Comparison of ENCODE assay signal across 19 cellular contexts in the genomic region with DNA sequence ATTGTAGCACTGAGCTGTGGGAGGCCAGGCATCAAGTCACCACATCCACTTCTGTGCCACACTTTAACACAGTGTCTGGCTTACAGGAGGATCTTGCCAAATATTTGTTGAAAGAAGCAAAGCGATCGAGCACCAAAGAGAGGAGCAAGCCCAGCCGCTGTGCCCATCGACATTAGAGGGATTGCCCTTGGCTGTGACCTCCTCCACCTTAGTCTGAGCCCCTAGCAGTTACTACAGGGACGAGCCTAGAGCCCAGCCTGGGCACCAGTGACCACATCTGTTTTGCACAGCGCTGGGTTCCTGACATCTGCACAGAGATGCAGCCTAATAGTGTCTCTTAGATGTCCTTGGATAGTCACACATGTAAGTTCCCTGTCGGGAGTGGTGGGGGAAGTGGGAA. TPM values are rescaled to one million over a fixed set of nuclear protein-coding genes. Genes with fewer than 3 reads are reported as not detected.
DNase-seq lines count a peak whose midpoint lies in the region; ATAC-seq, FAIRE-seq and TF ChIP-seq lines count a peak whose summit lies in the region.
"Had no signal": no experiment of that assay in that cellular context is flagged by ENCODE, and none has a peak within 500 bp of the region (broad histone marks: within the 10 kb centered on the region; RNA-seq: fewer than 3 reads in every experiment).

No MANE protein-coding gene starts in this region.

- H2AK5ac ChIP-seq in H9 (ENCODE audit: insufficient read length, low read length), result no peak overlapping the region
- H2AK5ac ChIP-seq in H1 (ENCODE audit: low read depth, low read length), result peak overlapping the region; percentile 92; the same call in 1 of the 2 replicates

- H3K4me1 Mint-ChIP-seq in H9, result peaks cover 27 to 42% of the 10 kb centered on the region in 2 experiments
- H3K4me1 Mint-ChIP-seq: CD4-positive, alpha-beta memory T cell had no signal

- H3K56ac ChIP-seq in H9 (ENCODE audit: insufficient read length, low read depth, low read length) (no peak overlapping the region), H1 (replicated peaks; ENCODE audit: insufficient read length, low read depth, low read length) (no peak overlapping the region)

- H3T11ph ChIP-seq in H9 (ENCODE audit: low read length), result no peak overlapping the region

- H3K9me3 ChIP-seq in H9 (ENCODE audit: control insufficient read depth, low read depth, low read length), result no peaks in the 10 kb centered on the region
- peaks cover 0 to 3% of the 10 kb centered on the region in 2 experiments; a peak in 1 of 4 replicates for H3K9me3 ChIP-seq in H1 (ENCODE audit: insufficient read depth in 2 of 2, low read depth in 1 of 2, low read length in 1 of 2)
- H3K9me3 ChIP-seq: A549, BE2C had no signal

- H3K4me3 Mint-ChIP-seq in H9, result no peak overlapping the region
- H3K4me3 Mint-ChIP-seq: CD4-positive, alpha-beta memory T cell; HFFc6 had no signal

- no peak for TF ChIP-seq EP300 in H1 (IDR thresholded peaks at IDR 0.05; ENCODE audit: borderline replicate concordance in 1 of 2, low read depth in 2 of 2, low read length in 2 of 2)

- no peak overlapping the region for H3K4me3 ChIP-seq in H1 (ENCODE audit: extremely low read depth in 1 of 4, insufficient read depth in 2 of 4, low read depth in 3 of 4, low read length in 4 of 4)
- H3K4me3 ChIP-seq: A549 had no signal

- peaks cover 29% of the 10 kb centered on the region for H3K27me3 Mint-ChIP-seq in H9 (ENCODE audit: low read depth)

- peaks cover 5 to 7% of the 10 kb centered on the region in 2 experiments; a peak in 4 of 5 replicates for H3K9me3 Mint-ChIP-seq in H9
- H3K9me3 Mint-ChIP-seq: HFFc6 had no signal

- ATAC-seq in GM18498 (IDR thresholded peaks at IDR 0.05; ENCODE audit: unreplicated experiment), result no peak

- H2BK12ac ChIP-seq in H9 (ENCODE audit: insufficient read length, low read depth, low read length) (no peak overlapping the region), H1 (ENCODE audit: low read depth, low read length) (peak overlapping the region; percentile 39; the same call in 1 of the 2 replicates)

- H3K36me3 ChIP-seq in H1 (ENCODE audit: control insufficient read depth in 2 of 4, insufficient read depth in 4 of 4, low read length in 3 of 4), result no peaks in the 10 kb centered on the region
- H3K36me3 ChIP-seq: BE2C had no signal

- H2BK5ac ChIP-seq in H9 (ENCODE audit: insufficient read length, low read length), result no peak overlapping the region
- no peak overlapping the region for H2BK5ac ChIP-seq in H1 (ENCODE audit: low read depth, low read length)

- TF ChIP-seq CTCF in GM12873 (IDR thresholded peaks at IDR 0.05; ENCODE audit: insufficient read depth, low read depth, low read length, missing control alignments) (peak; percentile 2), H9 (conservative IDR thresholded peaks at IDR 0.05) (peak; percentile 19; the same call in 2 of the 3 replicates), H1 (IDR thresholded peaks at IDR 0.05; ENCODE audit: control extremely low read depth in 1 of 3, insufficient read depth in 1 of 3, low read depth in 1 of 3, low read length in 3 of 3) (peak in 1 of 3 experiments; percentile 8; a peak in 1 of 4 replicates)

- H3K27me3 ChIP-seq in H9 (ENCODE audit: insufficient read depth, low read length) (no peaks in the 10 kb centered on the region), H1 (replicated peaks in 1 of 4; ENCODE audit: control insufficient read depth in 3 of 4, extremely low read depth in 1 of 4, insufficient read depth in 3 of 4, low read length in 3 of 4) (no peaks in the 10 kb centered on the region; a peak in 2 of 7 replicates)
- H3K27me3 ChIP-seq: BE2C had no signal

- H4K91ac ChIP-seq in H9 (ENCODE audit: insufficient read length, low read depth, low read length) (no peak overlapping the region), H1 (replicated peaks; ENCODE audit: insufficient read length, low read length) (no peak overlapping the region)

- H3K23me2 ChIP-seq in H9 (ENCODE audit: insufficient read length, low read depth, low read length, poor library complexity, severe bottlenecking), result no peaks in the 10 kb centered on the region
- no peaks in the 10 kb centered on the region; the same call in 1 of the 2 replicates for H3K23me2 ChIP-seq in H1 (ENCODE audit: low read depth, low read length)

- no CpG with 5 or more reads among the region's 7 CpGs for WGBS in H9 (ENCODE audit: extremely low coverage, insufficient read length, low lambda C conversion rate)
- 92% methylated on average over 7 of the region's 7 CpGs; no CpG with 5 or more reads in 1 of the 2 experiments for WGBS in H1 (ENCODE audit: extremely low coverage in 1 of 2, insufficient coverage in 1 of 2, insufficient read length in 1 of 2, insufficient replicate concordance in 2 of 2, low coverage in 1 of 2, low lambda C conversion rate in 2 of 2, missing lambda C conversion rate in 1 of 2), 2 experiments

- TF ChIP-seq RAD21 in H1 (IDR thresholded peaks at IDR 0.05 in 1 of 2, conservative IDR thresholded peaks at IDR 0.05 in 1 of 2; ENCODE audit: low read depth in 2 of 2, low read length in 2 of 2), result no peak

- H4K5ac ChIP-seq in H9 (ENCODE audit: insufficient read length, low read depth, low read length) (no peak overlapping the region), H1 (ENCODE audit: insufficient read length, low read depth, low read length) (no peak overlapping the region)

- H3K79me1 ChIP-seq in H9 (ENCODE audit: insufficient read depth, low read depth, low read length, poor library complexity, severe bottlenecking) (no peaks in the 10 kb centered on the region), H1 (ENCODE audit: low read depth, low read length) (no peaks in the 10 kb centered on the region)

- no peak for TF ChIP-seq POLR2A in H1 (IDR thresholded peaks at IDR 0.05; ENCODE audit: control extremely low read depth in 1 of 2, low read depth in 2 of 2, low read length in 2 of 2)

- FAIRE-seq in H1 (lab: Jason Lieb, UNC), result no peak
- FAIRE-seq: A549, D721Med, HTR-8/SVneo had no signal

- no peak overlapping the region for H2AFZ ChIP-seq in H9 (ENCODE audit: low read length)
- H2AFZ ChIP-seq in H1 (ENCODE audit: low read length), result no peak overlapping the region

- H3K23ac ChIP-seq in H9 (ENCODE audit: insufficient read length, low read depth, low read length) (no peak overlapping the region), H1 (ENCODE audit: insufficient read length) (no peak overlapping the region)

- no peak overlapping the region for H2BK20ac ChIP-seq in H9 (ENCODE audit: low read depth, low read length, poor library complexity, severe bottlenecking)
- H2BK20ac ChIP-seq in H1 (ENCODE audit: low read length), result no peak overlapping the region

- H2BK15ac ChIP-seq in H9 (ENCODE audit: low read depth, low read length) (no peak overlapping the region), H1 (ENCODE audit: low read length) (peak overlapping the region; percentile 75; the same call in 1 of the 2 replicates)

- intact Hi-C loops in posterior vena cava (cut with DNase I), result no loop called here

- H3K18ac ChIP-seq in H9 (ENCODE audit: insufficient read length, low read depth, low read length), result no peak overlapping the region
- no peak overlapping the region for H3K18ac ChIP-seq in H1 (ENCODE audit: extremely low read depth, low read length)

- H3K79me2 ChIP-seq in H9 (ENCODE audit: insufficient read depth, low read length) (no peaks in the 10 kb centered on the region), H1 (ENCODE audit: control insufficient read depth in 1 of 2, insufficient read depth in 2 of 2, low read length in 2 of 2) (no peaks in the 10 kb centered on the region)

- CTCF ChIA-PET in H1 (lab: Charles Lee; ENCODE audit: partially characterized antibody), result interaction anchor here (0.9 to 2.6 kb wide), 3 partner anchors 7 to 535 kb away, joined by 3 to 12 read pairs (median 3); no protein-coding TSS in a partner anchor

- H3K4me2 ChIP-seq in H9 (ENCODE audit: insufficient read depth, insufficient read length, low read length) (no peak overlapping the region), H1 (ENCODE audit: insufficient read depth in 1 of 2, low read depth in 2 of 2, low read length in 2 of 2) (no peak overlapping the region)
- H3K4me2 ChIP-seq: A549 had no signal

- peaks cover 0 to 9% (median 3%) of the 10 kb centered on the region in 3 experiments; a peak in 3 of 7 replicates for H3K36me3 Mint-ChIP-seq in H9 (ENCODE audit: insufficient read depth in 1 of 3, low read depth in 3 of 3)
- H3K36me3 Mint-ChIP-seq: CD4-positive, alpha-beta memory T cell had no signal

- DNase-seq in H9 (no peak), H1 (ENCODE audit: low read depth in 1 of 2, low spot score in 2 of 2) (no peak), posterior vena cava (ENCODE audit: low spot score) (peak; percentile 32), SIG-M5 treated with dmso at 0.1 percent for 504 hours (lab: John Stamatoyannopoulos, UW; ENCODE audit: unreplicated experiment) (no peak)
- DNase-seq: BE2C; CD4-positive, alpha-beta memory T cell; DMS153; DMS79 treated with DMSO at 0.1 percent for 48 hours; EL; GDM1; GOT3; HCEC 1CT; HFFc6 had no signal

- H3K14ac ChIP-seq in H9 (ENCODE audit: insufficient read depth, low read length) (no peak overlapping the region), H1 (ENCODE audit: insufficient read length) (no peak overlapping the region)

- POLR2A ChIA-PET in H1 (lab: Charles Lee; ENCODE audit: partially characterized antibody), result interaction anchor here (0.6 kb wide), 1 partner anchor 63 kb away, joined by 3 read pairs; no protein-coding TSS in a partner anchor

- peak overlapping the region in 1 of 3 experiments; percentile 75; a peak in 1 of 7 replicates for H3K27ac Mint-ChIP-seq in H9
- H3K27ac Mint-ChIP-seq: CD4-positive, alpha-beta memory T cell; HFFc6 had no signal

- H2BK120ac ChIP-seq in H9 (ENCODE audit: low read depth, low read length, poor library complexity, severe bottlenecking) (no peak overlapping the region), H1 (replicated peaks; ENCODE audit: low read depth, low read length) (no peak overlapping the region)

- H3K4ac ChIP-seq in H9 (ENCODE audit: low read depth, low read length) (no peak overlapping the region), H1 (replicated peaks; ENCODE audit: insufficient read length, low read depth, low read length) (no peak overlapping the region)

- no peak overlapping the region for H4K8ac ChIP-seq in H9 (replicated peaks; ENCODE audit: insufficient read length, low read depth, low read length)
- H4K8ac ChIP-seq in H1 (ENCODE audit: extremely low read depth, insufficient read depth, low read length), result no peak overlapping the region

- H3K9ac ChIP-seq in H9 (ENCODE audit: extremely low read depth, insufficient read length, low read length), result no peak overlapping the region
- H3K9ac ChIP-seq in H1 (replicated peaks in 1 of 4; ENCODE audit: extremely low read depth in 1 of 4, low read depth in 3 of 4, low read length in 3 of 4), result no peak overlapping the region

- H3K27ac ChIP-seq in H9 (ENCODE audit: insufficient read length, low read depth, low read length) (no peak overlapping the region), H1 (ENCODE audit: low read depth, low read length) (no peak overlapping the region)
- H3K27ac ChIP-seq: A549, C4-2B had no signal

- H4K20me1 ChIP-seq in H9 (ENCODE audit: control insufficient read depth, insufficient read depth, insufficient read length) (no peaks in the 10 kb centered on the region), H1 (replicated peaks in 1 of 2; ENCODE audit: control insufficient read depth in 1 of 2, insufficient read depth in 2 of 2, low read length in 2 of 2) (no peaks in the 10 kb centered on the region)

- H3K4me1 ChIP-seq in H9 (ENCODE audit: insufficient read depth, low read length) (no peaks in the 10 kb centered on the region), H1 (replicated peaks in 1 of 4; ENCODE audit: control insufficient read depth in 3 of 4, insufficient read depth in 4 of 4, low read length in 3 of 4) (peaks cover 0 to 16% (median 10%) of the 10 kb centered on the region in 4 experiments; a peak in 6 of 7 replicates)

RNA-seq across cellular contexts. Expression of a gene that starts 17.7 kb away (rescaled TPM):
- total RNA-seq in H9 (2021) (2.2 and 2.3 TPM in 2 replicates), posterior vena cava (under 1 TPM in 1 of 2 donors, not detected in 1; 0.19 TPM)
- 2.4 and 2.9 TPM in 2 replicates for total RNA-seq in H1 (2021; fragmentation: NEBNext Ultra II Directional; extraction: Animal tissue kit (Norgen Biotek cat#: 25700))
- polyA plus RNA-seq in H1 (2011; rRNA removed), result 1.2 and 2.2 TPM in 2 replicates
- polyA plus RNA-seq in H1 (2011; cell fraction: cytosol; rRNA removed), result 1.1 TPM
- 3.3 TPM for polyA plus RNA-seq in H1 (2011; cell fraction: nucleus; rRNA removed)
- 1.5 to 1.8 TPM (median 1.6 TPM) in 4 replicates for polyA plus RNA-seq in H1 (2012, experiment 1 of 2)
- 0.89 TPM for polyA plus RNA-seq in H1 (2012, experiment 2 of 2)
- 2.0 TPM for polyA plus RNA-seq in H1 (2013, experiment 1 of 2)
- 2.2 TPM for polyA plus RNA-seq in H1 (2013, experiment 2 of 2)
- 2.3 and 4.4 TPM in 2 replicates for polyA minus RNA-seq in H1 (2011; rRNA and poly(A)+ RNA removed)
- 2.8 TPM for polyA minus RNA-seq in H1 (2011; cell fraction: cytosol; rRNA and poly(A)+ RNA removed)
- polyA minus RNA-seq in H1 (2011; cell fraction: nucleus; rRNA and poly(A)+ RNA removed), result 4.5 TPM
- total RNA-seq: CD4-positive, alpha-beta memory T cell; HFFc6 had no signal
